8 cellular contexts compared by ENCODE assay signal in the genomic region with DNA sequence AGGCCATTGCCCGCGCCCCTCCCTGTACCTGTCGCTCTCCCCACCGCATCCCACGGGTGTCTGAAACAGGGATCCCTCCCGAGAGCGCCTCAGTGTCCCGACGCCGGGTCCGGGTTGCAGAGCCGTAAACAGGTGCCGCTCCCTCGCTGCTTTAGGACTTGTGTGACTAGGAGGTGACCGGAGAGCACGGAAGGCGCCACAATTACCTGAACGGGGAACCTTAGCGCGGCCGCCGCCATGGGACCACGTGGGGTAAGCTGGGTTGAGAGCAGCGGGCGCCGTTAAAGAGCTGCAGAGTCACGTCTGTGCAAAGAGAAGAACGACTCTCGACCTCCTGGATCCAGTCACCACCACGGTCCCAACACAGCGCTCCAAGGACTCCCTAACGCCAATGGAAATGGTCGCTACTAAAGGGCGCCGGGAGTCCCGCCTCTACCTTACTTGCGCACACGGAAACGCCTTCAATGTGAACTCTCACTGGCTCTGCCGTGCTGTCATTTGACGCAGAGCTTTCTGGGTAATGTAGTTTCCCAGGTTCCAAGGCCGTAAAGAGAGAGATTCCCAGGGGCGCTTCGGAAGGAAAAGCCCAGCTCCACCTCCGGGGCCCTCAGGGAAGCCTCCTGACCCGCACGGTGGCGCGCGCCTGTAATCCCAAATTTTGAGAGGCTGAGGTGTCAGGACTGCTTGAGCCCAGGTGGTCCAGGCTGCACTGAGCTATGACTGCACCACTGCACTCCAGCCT. TPM values are rescaled to one million over a fixed set of nuclear protein-coding genes. Genes with fewer than 3 reads are reported as not detected.
DNase-seq lines count a peak whose midpoint lies in the region; ATAC-seq and TF ChIP-seq lines count a peak whose summit lies in the region.

TSS of gene ZNF552 (minus strand) at position 409 of the 742 bp plus-strand sequence. CDS start at position 239, 170 bp downstream.

- TF ChIP-seq CTCF in WI38 (IDR thresholded peaks at IDR 0.05; ENCODE audit: low read depth, low read length) (no peak), cardiac fibroblast (IDR thresholded peaks at IDR 0.05; ENCODE audit: low read depth, low read length) (no peak)

- peak; percentile 75 for ATAC-seq in HG03103 (IDR thresholded peaks at IDR 0.05; ENCODE audit: low read depth, unreplicated experiment)

- peak within 1 kb of the TSS; percentile 91 to 97 (median 95) for H3K27ac Mint-ChIP-seq in immature natural killer cell

- H3K4me3 Mint-ChIP-seq in immature natural killer cell, result peak within 1 kb of the TSS; percentile 97 to 98 (median 97)

- H3K9me3 Mint-ChIP-seq in immature natural killer cell, result no peaks in the 10 kb centered on the region

- peak; percentile 85 for TF ChIP-seq POLR2A in GM18526 (IDR thresholded peaks at IDR 0.05; ENCODE audit: extremely low read depth, insufficient read length)

- H3K36me3 Mint-ChIP-seq in immature natural killer cell, result peaks cover 1 to 5% (median 3%) of the 10 kb centered on the region in 3 donors

- H3K27me3 Mint-ChIP-seq in immature natural killer cell (ENCODE audit: low read depth in 3 of 3), result peaks cover 2 to 7% (median 3%) of the 10 kb centered on the region in 3 donors

- peaks cover 41 to 54% of the 10 kb centered on the region in 2 donors for H3K4me1 Mint-ChIP-seq in immature natural killer cell

- DNase-seq in A172 (ENCODE audit: low spot score) (peak; percentile 84), NCI-H2196 (lab: John Stamatoyannopoulos, UW; ENCODE audit: unreplicated experiment) (peak; percentile 97), cardiac fibroblast (ENCODE audit: low read depth in 2 of 2) (peak; percentile 93), immature natural killer cell (peak; percentile 72 to 75 (median 73)), smooth muscle cell of the brain vasculature (ENCODE audit: low read depth, low spot score) (peak; percentile 76)

- H3K4me3 ChIP-seq in WI38 (ENCODE audit: low read depth, low read length) (peak within 1 kb of the TSS; percentile 91), cardiac fibroblast (replicated peaks in 1 of 2; ENCODE audit: low read depth in 2 of 2, low read length in 2 of 2) (peak within 1 kb of the TSS; percentile 91 to 95)

RNA-seq across cellular contexts. Expression of gene ZNF552, which starts in this region (rescaled TPM):
- total RNA-seq in A172 (2014; rRNA removed; shearing (Covaris generic)), result 4.6 and 11.6 TPM in 2 replicates
- 1 to 10 TPM; 4.4 to 6.7 (median 5.2) TPM for polyA plus RNA-seq in immature natural killer cell

Comparison
In these comparisons a context has a peak if more than half of its experiments do, and no peak if none do; other contexts are left out.
1. Peak in every context shown above with its lines: DNase-seq, ATAC-seq and H3K4me3 ChIP-seq.